17 cellular contexts compared by ENCODE assay signal in the genomic region with DNA sequence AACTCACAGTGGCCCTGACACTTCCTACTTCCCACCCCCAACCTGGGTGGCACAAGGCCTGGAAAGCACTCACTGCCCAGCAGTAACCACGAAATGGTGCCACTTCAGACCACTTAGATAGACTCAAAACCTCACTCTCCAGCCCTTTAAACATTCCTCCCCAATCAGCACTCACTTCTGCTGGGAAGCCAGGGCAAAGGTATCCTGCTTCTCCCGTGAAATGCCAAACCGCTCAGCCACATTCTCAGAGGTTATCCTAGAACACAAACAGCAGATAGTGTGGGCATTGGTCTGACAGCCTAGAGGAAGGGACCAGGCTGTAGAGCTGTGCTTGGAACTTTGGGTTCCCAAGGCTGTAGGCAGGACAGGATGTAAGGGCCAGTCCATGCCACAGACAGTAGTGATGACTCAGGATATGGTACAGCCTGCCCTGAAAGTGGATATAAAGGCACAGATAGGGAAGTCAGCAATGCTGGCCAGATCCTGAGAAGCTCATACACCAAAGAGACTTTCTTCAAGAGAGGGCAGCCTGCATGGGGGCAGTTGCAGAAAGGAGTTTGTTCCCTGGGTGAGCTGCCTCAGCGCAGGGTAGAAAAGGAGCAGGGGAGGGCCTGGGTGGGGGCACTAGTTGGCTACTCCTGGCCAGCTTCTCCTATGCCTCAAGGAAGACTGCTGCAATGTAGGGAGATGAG. TPM values are rescaled to one million over a fixed set of nuclear protein-coding genes. Genes with fewer than 3 reads are reported as not detected.
DNase-seq lines count a peak whose midpoint lies in the region; ATAC-seq and TF ChIP-seq lines count a peak whose summit lies in the region.
"Had no signal": no experiment of that assay in that cellular context is flagged by ENCODE, and none has a peak within 500 bp of the region (broad histone marks: within the 10 kb centered on the region; RNA-seq: fewer than 3 reads in every experiment).

No MANE protein-coding gene starts in this region.

- H3F3A ChIP-seq in GM23338 (replicated peaks; ENCODE audit: low read depth): 0 out of 2 replicates have a peak, but pooled peaks cover 3% of the 10 kb centered on the region

- TF ChIP-seq CTCF in endothelial cell (IDR thresholded peaks at IDR 0.05; ENCODE audit: unreplicated experiment) (no peak), GM23338 (conservative IDR thresholded peaks at IDR 0.05; ENCODE audit: low read depth in 2 of 2) (no peak), WTC11 (IDR thresholded peaks at IDR 0.05) (no peak)

- H2AFZ ChIP-seq in GM23338: no peak overlapping the region

- no peak overlapping the region for H3K4me3 Mint-ChIP-seq in CD4-positive, CD25-positive, alpha-beta regulatory T cell
- H3K4me3 Mint-ChIP-seq in CD8-positive, alpha-beta memory T cell: no peak overlapping the region
- H3K4me3 Mint-ChIP-seq in endothelial cell (ENCODE audit: unreplicated experiment): peak overlapping the region; percentile 11
- H3K4me3 Mint-ChIP-seq in GM23338: no peak overlapping the region
- H3K4me3 Mint-ChIP-seq in WTC11: no peak overlapping the region

- ATAC-seq in CD4-positive, CD25-positive, alpha-beta regulatory T cell (ENCODE audit: low read depth in 2 of 2): peak in 1 of 2 donors; percentile 14
- ATAC-seq in GM23338 (no peak), WTC11 (no peak)

- H4K20me1 ChIP-seq in GM23338 (replicated peaks; ENCODE audit: insufficient read depth): peaks cover 13% of the 10 kb centered on the region; the same call in 1 of the 2 replicates

- peaks cover 7% of the 10 kb centered on the region for H3K4me1 ChIP-seq in CD4-positive, CD25-positive, alpha-beta regulatory T cell (ENCODE audit: control insufficient read depth, insufficient read depth, low read length, poor library complexity, severe bottlenecking)
- H3K4me1 ChIP-seq in CD8-positive, alpha-beta memory T cell (ENCODE audit: insufficient read depth, low read length): no peaks in the 10 kb centered on the region
- no peaks in the 10 kb centered on the region for H3K4me1 ChIP-seq in GM23338 (ENCODE audit: insufficient read depth)
- H3K4me1 ChIP-seq: breast epithelium had no signal

- DNase-seq in CD4-positive, CD25-positive, alpha-beta regulatory T cell: no peak
- DNase-seq in CD8-positive, alpha-beta memory T cell: no peak
- no peak for DNase-seq in endothelial cell (ENCODE audit: low spot score)
- peak; percentile 35 for DNase-seq in mesenteric fat pad (ENCODE audit: low spot score)
- no peak for DNase-seq in GM23338 (ENCODE audit: low spot score)
- DNase-seq in SW 1271 (lab: John Stamatoyannopoulos, UW): no peak
- no peak for DNase-seq in stimulated activated CD4-positive, alpha-beta T cell treated with anti-CD3 and anti-CD28 coated beads, Interleukin-4, amount 100 ng/mL, for 24 hours
- DNase-seq in WTC11 (ENCODE audit: low spot score): no peak
- DNase-seq: activated naive CD4-positive, alpha-beta T cell; DMS79 treated with DMSO at 0.1 percent for 48 hours; effector CD8-positive, alpha-beta T cell; mesenchymal stem cell; NCI-H187 treated with DMSO at 0.1 percent for 48 hours; NCI-H524 treated with DMSO at 0.1 percent for 48 hours; stimulated activated naive CD4-positive, alpha-beta T cell treated with Interleukin-2 at 50 U/mL for 16 hours had no signal

- H3K4me2 ChIP-seq in GM23338: no peak overlapping the region
- H3K4me2 ChIP-seq: BLaER1 had no signal

- H3K9me3 ChIP-seq in CD4-positive, CD25-positive, alpha-beta regulatory T cell (ENCODE audit: control insufficient read depth in 2 of 2, low read length in 2 of 2): no peaks in the 10 kb centered on the region
- H3K9me3 ChIP-seq in CD8-positive, alpha-beta memory T cell (ENCODE audit: low read length): no peaks in the 10 kb centered on the region
- H3K9me3 ChIP-seq: BLaER1, breast epithelium had no signal

- H3K79me2 ChIP-seq in GM23338 (replicated peaks; ENCODE audit: insufficient read depth): no peaks in the 10 kb centered on the region

- H3K36me3 ChIP-seq in CD4-positive, CD25-positive, alpha-beta regulatory T cell (ENCODE audit: control insufficient read depth, insufficient read depth, low read length): peaks cover 88% of the 10 kb centered on the region
- peaks cover 64% of the 10 kb centered on the region for H3K36me3 ChIP-seq in CD8-positive, alpha-beta memory T cell (ENCODE audit: insufficient read depth, low read length)
- H3K36me3 ChIP-seq in GM23338 (ENCODE audit: insufficient read depth): peaks cover 28% of the 10 kb centered on the region
- H3K36me3 ChIP-seq: breast epithelium had no signal

- POLR2A ChIA-PET in CD8-positive, alpha-beta memory T cell (lab: Charles Lee): no interaction called here
- POLR2A ChIA-PET in WTC11 (lab: Charles Lee): no interaction called here

- no peak overlapping the region for H3K4me3 ChIP-seq in CD4-positive, CD25-positive, alpha-beta regulatory T cell (ENCODE audit: low read depth, low read length)
- H3K4me3 ChIP-seq in CD8-positive, alpha-beta memory T cell (ENCODE audit: low read length): no peak overlapping the region
- H3K4me3 ChIP-seq in GM23338: no peak overlapping the region
- H3K4me3 ChIP-seq: BLaER1, breast epithelium had no signal

- H3K27me3 Mint-ChIP-seq in CD4-positive, CD25-positive, alpha-beta regulatory T cell: no peaks in the 10 kb centered on the region
- H3K27me3 Mint-ChIP-seq in CD8-positive, alpha-beta memory T cell: no peaks in the 10 kb centered on the region
- peaks cover 4% of the 10 kb centered on the region for H3K27me3 Mint-ChIP-seq in endothelial cell (ENCODE audit: unreplicated experiment)
- peaks cover 4% of the 10 kb centered on the region for H3K27me3 Mint-ChIP-seq in GM23338 (ENCODE audit: insufficient read depth, low read depth, poor library complexity)
- no peaks in the 10 kb centered on the region for H3K27me3 Mint-ChIP-seq in WTC11 (ENCODE audit: low read depth)

- CTCF ChIA-PET in CD8-positive, alpha-beta memory T cell (lab: Charles Lee): no interaction called here
- CTCF ChIA-PET in WTC11 (lab: Charles Lee): no interaction called here

- H3K27ac Mint-ChIP-seq in CD4-positive, CD25-positive, alpha-beta regulatory T cell: peak overlapping the region; percentile 55 to 93 (median 80)
- H3K27ac Mint-ChIP-seq in CD8-positive, alpha-beta memory T cell: peak overlapping the region in 6 of 8 donors; percentile 21 to 78 (median 44)
- no peak overlapping the region for H3K27ac Mint-ChIP-seq in endothelial cell (ENCODE audit: unreplicated experiment)
- no peak overlapping the region for H3K27ac Mint-ChIP-seq in GM23338
- no peak overlapping the region for H3K27ac Mint-ChIP-seq in WTC11

- H3K36me3 Mint-ChIP-seq in CD4-positive, CD25-positive, alpha-beta regulatory T cell: peaks cover 51% of the 10 kb centered on the region
- H3K36me3 Mint-ChIP-seq in CD8-positive, alpha-beta memory T cell: peaks cover 0 to 92% (median 12%) of the 10 kb centered on the region in 3 donors
- H3K36me3 Mint-ChIP-seq in endothelial cell (ENCODE audit: low read depth, unreplicated experiment) (peaks cover 38% of the 10 kb centered on the region), GM23338 (ENCODE audit: low read depth) (peaks cover 68% of the 10 kb centered on the region), WTC11 (peaks cover 56% of the 10 kb centered on the region)

- no peaks in the 10 kb centered on the region for H3K27me3 ChIP-seq in CD4-positive, CD25-positive, alpha-beta regulatory T cell (ENCODE audit: control insufficient read depth, insufficient read depth, low read length)
- no peaks in the 10 kb centered on the region for H3K27me3 ChIP-seq in CD8-positive, alpha-beta memory T cell (ENCODE audit: insufficient read depth, low read length, poor library complexity, severe bottlenecking)
- H3K27me3 ChIP-seq in GM23338 (ENCODE audit: insufficient read depth): no peaks in the 10 kb centered on the region
- H3K27me3 ChIP-seq: BLaER1, breast epithelium had no signal

- no peaks in the 10 kb centered on the region for H3K9me3 Mint-ChIP-seq in CD4-positive, CD25-positive, alpha-beta regulatory T cell
- H3K9me3 Mint-ChIP-seq in CD8-positive, alpha-beta memory T cell: no peaks in the 10 kb centered on the region
- no peaks in the 10 kb centered on the region for H3K9me3 Mint-ChIP-seq in endothelial cell (ENCODE audit: unreplicated experiment)
- H3K9me3 Mint-ChIP-seq in GM23338: no peaks in the 10 kb centered on the region
- H3K9me3 Mint-ChIP-seq in WTC11: no peaks in the 10 kb centered on the region

- H3K9me2 ChIP-seq in GM23338 (ENCODE audit: insufficient read depth): no peaks in the 10 kb centered on the region

- peaks cover 0 to 31% (median 22%) of the 10 kb centered on the region in 4 donors for H3K4me1 Mint-ChIP-seq in CD4-positive, CD25-positive, alpha-beta regulatory T cell
- H3K4me1 Mint-ChIP-seq in CD8-positive, alpha-beta memory T cell: peaks cover 13 to 32% (median 20%) of the 10 kb centered on the region in 3 donors
- H3K4me1 Mint-ChIP-seq in endothelial cell (ENCODE audit: unreplicated experiment) (no peaks in the 10 kb centered on the region), GM23338 (no peaks in the 10 kb centered on the region; the same call in 2 of the 3 replicates), WTC11 (no peaks in the 10 kb centered on the region)

- H3K27ac ChIP-seq in CD4-positive, CD25-positive, alpha-beta regulatory T cell (ENCODE audit: insufficient read depth, low read length, poor library complexity, severe bottlenecking): no peak overlapping the region
- H3K27ac ChIP-seq in CD8-positive, alpha-beta memory T cell (ENCODE audit: low read depth, low read length): no peak overlapping the region
- H3K27ac ChIP-seq in GM23338 (ENCODE audit: low read depth): no peak overlapping the region
- H3K27ac ChIP-seq: BLaER1, breast epithelium had no signal

RNA-seq across cellular contexts. Expression of a gene that starts 9.2 kb away (rescaled TPM):
- 80.7 TPM for total RNA-seq in CD4-positive, CD25-positive, alpha-beta regulatory T cell
- 10 to 100 TPM; 55.6 to 79.3 (median 67.2) TPM for polyA plus RNA-seq in CD4-positive, CD25-positive, alpha-beta regulatory T cell
- 10 to 100 TPM; 67.1 to 67.4 TPM for total RNA-seq in CD8-positive, alpha-beta memory T cell
- polyA plus RNA-seq in CD8-positive, alpha-beta memory T cell: 49.0 TPM
- total RNA-seq in endothelial cell (ENCODE audit: unreplicated experiment) (71.9 TPM), mesenteric fat pad (67.6 TPM), WTC11 (2021) (34.4 to 46.5 TPM (median 39.0 TPM) in 3 replicates)
- total RNA-seq in GM23338 (2014; rRNA removed; shearing (Covaris generic)): 21.4 and 23.2 TPM in 2 replicates
- 25.9 and 26.6 TPM in 2 replicates for polyA plus RNA-seq in GM23338 (2016; fragmentation: Nextera tagmentation; extraction: Ambion mirVana)

RNA-seq across cellular contexts. Expression of a gene that starts 10.7 kb away (rescaled TPM):
- total RNA-seq in CD4-positive, CD25-positive, alpha-beta regulatory T cell: 49.9 TPM
- 100 to 1,000 TPM; 114 to 184 (median 139) TPM for polyA plus RNA-seq in CD4-positive, CD25-positive, alpha-beta regulatory T cell
- 10 to 100 TPM; 32.9 to 35.9 TPM for total RNA-seq in CD8-positive, alpha-beta memory T cell
- 108 TPM for polyA plus RNA-seq in CD8-positive, alpha-beta memory T cell
- total RNA-seq in endothelial cell (ENCODE audit: unreplicated experiment): 51.0 TPM
- 40.0 TPM for total RNA-seq in mesenteric fat pad
- 26.0 and 42.6 TPM in 2 replicates for total RNA-seq in GM23338 (2014; rRNA removed; shearing (Covaris generic))
- polyA plus RNA-seq in GM23338 (2016; fragmentation: Nextera tagmentation; extraction: Ambion mirVana): 14.4 and 15.5 TPM in 2 replicates
- 18.1 to 19.2 TPM (median 19.2 TPM) in 3 replicates for total RNA-seq in WTC11 (2021)

RNA-seq across cellular contexts. Expression of a gene that starts 37.6 kb away (rescaled TPM):
- total RNA-seq in CD4-positive, CD25-positive, alpha-beta regulatory T cell: 62.3 TPM
- 10 to 100 TPM; 12.6 to 19.3 (median 16.1) TPM for polyA plus RNA-seq in CD4-positive, CD25-positive, alpha-beta regulatory T cell
- total RNA-seq in CD8-positive, alpha-beta memory T cell: 10 to 100 TPM; 56.3 to 60.0 TPM
- 16.4 TPM for polyA plus RNA-seq in CD8-positive, alpha-beta memory T cell
- total RNA-seq in endothelial cell (ENCODE audit: unreplicated experiment) (36.0 TPM), mesenteric fat pad (51.8 TPM), WTC11 (2021) (49.4 to 52.4 TPM (median 50.6 TPM) in 3 replicates)
- 39.3 and 41.1 TPM in 2 replicates for total RNA-seq in GM23338 (2014; rRNA removed; shearing (Covaris generic))
- polyA plus RNA-seq in GM23338 (2016; fragmentation: Nextera tagmentation; extraction: Ambion mirVana): 15.5 and 16.0 TPM in 2 replicates

Comparison
In these comparisons a context has a peak if more than half of its experiments do, and no peak if none do; other contexts are left out.
1. H3K27ac Mint-ChIP-seq: peak in CD4-positive, CD25-positive, alpha-beta regulatory T cell (3 of 3) and CD8-positive, alpha-beta memory T cell (6 of 8); none in endothelial cell (single experiment), GM23338 (single experiment) and WTC11 (single experiment).